Comparison of ENCODE assay signal across 1 cellular context in the genomic region with DNA sequence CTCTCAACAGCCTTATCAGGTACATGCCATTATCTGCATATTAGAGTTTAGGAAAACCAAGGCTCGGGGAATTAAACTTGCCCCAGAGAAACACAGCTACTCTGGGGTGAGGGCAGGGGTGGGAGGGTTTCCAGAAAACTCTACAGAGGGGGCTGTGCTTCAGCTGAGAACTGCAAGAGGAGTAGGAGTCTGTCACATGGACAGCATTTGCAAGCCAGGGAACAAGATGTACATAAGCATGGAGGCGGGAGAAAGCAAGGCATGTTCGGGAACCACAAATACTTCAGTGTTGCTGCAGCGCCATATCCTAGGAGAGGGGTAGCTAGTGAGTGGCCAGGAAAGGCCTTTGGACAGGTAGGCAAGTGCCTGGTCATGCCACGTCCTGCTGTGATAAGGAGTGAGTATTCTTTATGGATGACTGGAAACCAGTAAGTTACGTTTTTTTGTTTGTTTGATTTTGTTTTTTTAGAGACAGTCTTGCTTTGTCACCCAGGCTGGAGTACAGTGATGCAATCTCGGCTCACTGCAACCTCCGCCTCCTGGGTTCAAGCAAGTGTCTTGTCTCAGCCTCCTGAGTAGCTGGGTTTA.
TF ChIP-seq lines count a peak whose summit lies in the region.

No MANE protein-coding gene starts in this region.

TF ChIP-seq in HepG2, 621 proteins besides CTCF, POLR2A, EP300 and RAD21:
- TF ChIP-seq ZNF619 (CRISPR knock-in tag; IDR thresholded peaks at IDR 0.05) (no peak), KIAA2018 (CRISPR knock-in tag; IDR thresholded peaks at IDR 0.05; ENCODE audit: borderline replicate concordance) (no peak), HOXA7 (CRISPR knock-in tag; IDR thresholded peaks at IDR 0.05) (no peak)
- TF ChIP-seq, protein P1, sequence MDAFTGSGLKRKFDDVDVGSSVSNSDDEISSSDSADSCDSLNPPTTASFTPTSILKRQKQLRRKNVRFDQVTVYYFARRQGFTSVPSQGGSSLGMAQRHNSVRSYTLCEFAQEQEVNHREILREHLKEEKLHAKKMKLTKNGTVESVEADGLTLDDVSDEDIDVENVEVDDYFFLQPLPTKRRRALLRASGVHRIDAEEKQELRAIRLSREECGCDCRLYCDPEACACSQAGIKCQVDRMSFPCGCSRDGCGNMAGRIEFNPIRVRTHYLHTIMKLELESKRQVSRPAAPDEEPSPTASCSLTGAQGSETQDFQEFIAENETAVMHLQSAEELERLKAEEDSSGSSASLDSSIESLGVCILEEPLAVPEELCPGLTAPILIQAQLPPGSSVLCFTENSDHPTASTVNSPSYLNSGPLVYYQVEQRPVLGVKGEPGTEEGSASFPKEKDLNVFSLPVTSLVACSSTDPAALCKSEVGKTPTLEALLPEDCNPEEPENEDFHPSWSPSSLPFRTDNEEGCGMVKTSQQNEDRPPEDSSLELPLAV (CRISPR knock-in tag; conservative IDR thresholded peaks at IDR 0.05; ENCODE audit: low read depth): no peak
TF ChIP-seq in HepG2: peak in this region for 0.
